1 cellular context compared by ENCODE assay signal in the genomic region with DNA sequence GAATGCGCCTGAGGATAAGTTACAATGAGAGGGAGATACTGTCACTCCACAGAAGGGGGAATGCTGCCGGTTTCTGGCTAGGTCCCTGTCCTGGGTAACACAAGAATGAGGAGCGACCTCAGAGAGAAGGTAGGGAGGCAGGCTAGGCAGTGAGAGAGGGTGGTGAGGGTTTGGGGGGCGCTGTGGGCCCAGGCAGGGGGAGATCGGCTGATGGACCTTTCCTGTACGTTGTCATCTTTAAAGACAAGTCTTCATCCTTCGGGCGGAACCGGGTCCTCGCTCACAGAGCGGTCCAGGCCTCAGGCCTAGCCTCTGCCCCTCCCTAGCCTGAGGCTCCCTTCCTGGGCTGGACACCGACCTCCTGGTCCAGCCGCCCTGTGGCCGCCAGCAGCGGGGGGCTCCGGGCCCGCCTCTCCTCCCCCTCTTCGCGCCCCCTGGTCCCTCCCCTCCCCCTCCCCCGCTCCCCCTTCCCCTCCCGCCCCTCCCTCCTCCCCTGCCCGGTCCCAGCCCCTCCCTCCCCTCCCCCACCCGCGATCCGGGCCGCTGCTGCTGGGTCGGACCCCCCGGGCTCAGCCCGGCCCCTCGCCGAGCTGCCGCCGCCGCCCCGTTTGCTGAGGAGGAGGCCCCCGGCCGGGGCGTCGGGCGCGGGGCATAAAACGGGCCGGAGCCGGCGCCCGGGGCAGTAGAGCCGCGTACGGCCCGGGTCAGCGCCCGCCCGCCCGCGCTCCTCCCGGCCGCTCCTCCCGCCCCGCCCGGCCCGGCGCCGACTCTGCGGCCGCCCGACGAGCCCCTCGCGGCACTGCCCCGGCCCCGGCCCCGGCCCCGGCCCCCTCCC.
TF ChIP-seq lines count a peak whose summit lies in the region.

Gene CHRD, plus strand, starts transcription at position 680 of the 835 bp plus-strand sequence. CDS start 265 bp downstream, outside the sequence.

TF ChIP-seq in A549, 52 proteins besides CTCF, POLR2A, EP300 and RAD21 (continued from another document):
- TF ChIP-seq CHD4 (IDR thresholded peaks at IDR 0.05; ENCODE audit: borderline replicate concordance) (no peak), CHD2 (IDR thresholded peaks at IDR 0.05; ENCODE audit: low read length, partially characterized antibody) (no peak)
- TF ChIP-seq, protein P1, sequence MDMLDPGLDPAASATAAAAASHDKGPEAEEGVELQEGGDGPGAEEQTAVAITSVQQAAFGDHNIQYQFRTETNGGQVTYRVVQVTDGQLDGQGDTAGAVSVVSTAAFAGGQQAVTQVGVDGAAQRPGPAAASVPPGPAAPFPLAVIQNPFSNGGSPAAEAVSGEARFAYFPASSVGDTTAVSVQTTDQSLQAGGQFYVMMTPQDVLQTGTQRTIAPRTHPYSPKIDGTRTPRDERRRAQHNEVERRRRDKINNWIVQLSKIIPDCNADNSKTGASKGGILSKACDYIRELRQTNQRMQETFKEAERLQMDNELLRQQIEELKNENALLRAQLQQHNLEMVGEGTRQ (IDR thresholded peaks at IDR 0.05) = no peak
TF ChIP-seq in A549: peak in this region for 0.
